8 cellular contexts compared by ENCODE assay signal in the genomic region with DNA sequence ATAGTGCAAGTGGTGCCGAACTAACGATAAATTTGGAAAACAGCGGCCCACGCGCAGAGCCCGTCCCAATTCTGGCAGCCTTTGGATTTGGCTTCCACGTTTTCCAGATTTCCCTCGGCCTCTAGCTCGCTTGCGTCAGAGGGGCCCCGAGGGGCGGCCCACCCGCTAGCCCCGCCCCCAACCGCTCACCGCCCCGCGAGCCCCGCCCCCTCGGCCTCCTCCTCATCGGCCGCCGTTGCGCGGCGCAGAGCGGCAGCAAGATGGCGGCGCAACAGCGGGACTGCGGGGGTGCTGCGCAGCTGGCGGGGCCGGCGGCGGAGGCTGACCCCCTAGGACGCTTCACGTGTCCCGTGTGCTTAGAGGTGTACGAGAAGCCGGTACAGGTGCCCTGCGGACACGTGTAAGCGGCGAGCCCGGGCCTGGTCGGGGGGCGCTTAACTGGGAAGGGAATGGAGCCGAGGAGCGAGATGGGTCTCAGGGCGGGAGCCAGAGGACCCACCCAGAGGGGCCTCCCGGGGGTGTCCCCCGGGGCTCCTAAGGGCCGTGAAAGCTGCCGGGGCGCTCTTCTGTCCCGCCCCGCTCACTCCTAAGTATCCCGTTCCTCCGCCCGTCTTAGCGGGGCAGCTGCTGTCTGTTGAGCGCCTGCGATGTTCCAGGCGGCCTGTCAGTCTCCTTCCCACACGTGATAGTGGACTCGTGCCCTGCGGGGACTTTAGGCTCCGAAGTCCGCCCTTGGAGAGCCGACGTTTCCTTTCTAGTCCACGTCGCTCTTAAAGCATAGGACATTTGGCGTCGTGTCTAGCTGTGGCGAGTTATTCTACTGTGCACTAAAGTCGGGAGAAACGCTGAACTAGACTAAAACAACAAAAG. TPM values are rescaled to one million over a fixed set of nuclear protein-coding genes. Genes with fewer than 3 reads are reported as not detected.
DNase-seq lines count a peak whose midpoint lies in the region; ATAC-seq and TF ChIP-seq lines count a peak whose summit lies in the region.

A gene with protein sequence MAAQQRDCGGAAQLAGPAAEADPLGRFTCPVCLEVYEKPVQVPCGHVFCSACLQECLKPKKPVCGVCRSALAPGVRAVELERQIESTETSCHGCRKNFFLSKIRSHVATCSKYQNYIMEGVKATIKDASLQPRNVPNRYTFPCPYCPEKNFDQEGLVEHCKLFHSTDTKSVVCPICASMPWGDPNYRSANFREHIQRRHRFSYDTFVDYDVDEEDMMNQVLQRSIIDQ (plus strand): TSS at position 245 of the 870 bp plus-strand sequence. CDS start 16 bp downstream, at position 261.

- H3K4me1 Mint-ChIP-seq in dendritic cell treated with granulocyte-macrophage colony-stimulating factor and Interleukin-4, amounts not matched to agents 40 ng/mL and 50 ng/mL, for 4 days (ENCODE audit: low read depth) = peaks cover 65% of the 10 kb centered on the region

- DNase-seq in AG10803 (ENCODE audit: low read depth) (peak; percentile 85), NCI-H748 treated with DMSO at 0.1 percent for 48 hours (lab: John Stamatoyannopoulos, UW) (peak; percentile 48), left lung (peak; percentile 91 to 96)
- DNase-seq in activated CD4-positive, alpha-beta T cell treated with anti-CD3 and anti-CD28 coated beads, Interleukin-2, amount 50 U/mL, for 4 hours = peak; percentile 88 to 89
- DNase-seq in stimulated activated CD4-positive, alpha-beta T cell treated with anti-CD3 and anti-CD28 coated beads, Interleukin-2, amount 100 ng/mL, for 4 hours (ENCODE audit: low read depth) = peak; percentile 88

- H3K36me3 Mint-ChIP-seq in dendritic cell treated with granulocyte-macrophage colony-stimulating factor and Interleukin-4, amounts not matched to agents 40 ng/mL and 50 ng/mL, for 4 days (ENCODE audit: low read depth) = peaks cover 54% of the 10 kb centered on the region

- H3K4me3 Mint-ChIP-seq in dendritic cell treated with granulocyte-macrophage colony-stimulating factor and Interleukin-4, amounts not matched to agents 40 ng/mL and 50 ng/mL, for 4 days = peak within 1 kb of the TSS; percentile 95

- ATAC-seq in GM19025 (IDR thresholded peaks at IDR 0.05; ENCODE audit: low read depth, unreplicated experiment) (peak; percentile 49), HG03442 (IDR thresholded peaks at IDR 0.05; ENCODE audit: unreplicated experiment) (peak; percentile 72), left lung (peak; percentile 96)

- H3K4me1 ChIP-seq in left lung = peaks cover 13 to 54% of the 10 kb centered on the region in 2 donors

- peak within 1 kb of the TSS; percentile 97 for H3K27ac Mint-ChIP-seq in dendritic cell treated with granulocyte-macrophage colony-stimulating factor and Interleukin-4, amounts not matched to agents 40 ng/mL and 50 ng/mL, for 4 days

- H3K27me3 Mint-ChIP-seq in dendritic cell treated with granulocyte-macrophage colony-stimulating factor and Interleukin-4, amounts not matched to agents 40 ng/mL and 50 ng/mL, for 4 days = no peaks in the 10 kb centered on the region

- intact Hi-C loops in dendritic cell treated with granulocyte-macrophage colony-stimulating factor and Interleukin-4, amounts not matched to agents 40 ng/mL and 50 ng/mL, for 4 days (cut with micrococcal nuclease) = loop anchor here (2.0 kb wide), 1 partner anchor 22 kb away; a partner anchor contains a TSS
- intact Hi-C loops in left lung (cut with DNase I) = no loop called here

- TF ChIP-seq CTCF in AG10803 (conservative IDR thresholded peaks at IDR 0.05; ENCODE audit: low read length) = no peak
- peak in 1 of 2 donors; percentile 18 for TF ChIP-seq CTCF in left lung (IDR thresholded peaks at IDR 0.05)

- H3K27me3 ChIP-seq in left lung = no peaks in the 10 kb centered on the region

- H3K4me3 ChIP-seq in AG10803 (ENCODE audit: low read length) = peak within 1 kb of the TSS; percentile 91
- H3K4me3 ChIP-seq in left lung = peak within 1 kb of the TSS; percentile 93 to 100

- peaks cover 0 to 20% of the 10 kb centered on the region in 2 donors for H3K36me3 ChIP-seq in left lung

- H3K9me3 ChIP-seq in left lung = no peaks in the 10 kb centered on the region

- H3K9me3 Mint-ChIP-seq in dendritic cell treated with granulocyte-macrophage colony-stimulating factor and Interleukin-4, amounts not matched to agents 40 ng/mL and 50 ng/mL, for 4 days = no peaks in the 10 kb centered on the region

- peak within 1 kb of the TSS; percentile 91 to 93 for H3K27ac ChIP-seq in left lung

RNA-seq across cellular contexts. Expression of the gene that starts here (rescaled TPM):
- total RNA-seq in left lung = 10 to 100 TPM; 63.5 to 69.0 TPM

Comparison
In these comparisons a context has a peak if more than half of its experiments do, and no peak if none do; other contexts are left out.
1. Peak in every context shown above with its lines: DNase-seq, ATAC-seq, H3K4me3 ChIP-seq and H3K27ac ChIP-seq.